In genomic region chr7:44461387-44461786, GRCh38 we compare ENCODE assay signal across 10 cellular contexts. TPM values are rescaled to one million over a fixed set of nuclear protein-coding genes. Genes with fewer than 3 reads are reported as not detected.
DNase-seq lines count a peak whose midpoint lies in the region; ATAC-seq lines count a peak whose summit lies in the region.
"Had no signal": no experiment of that assay in that cellular context is flagged by ENCODE, and none has a peak within 500 bp of the region (broad histone marks: within the 10 kb centered on the region; RNA-seq: fewer than 3 reads in every experiment).

No MANE protein-coding gene starts in this region.

- H3K4me1 Mint-ChIP-seq in immature natural killer cell, result peaks cover 56 to 61% of the 10 kb centered on the region in 2 donors

- H3K27ac Mint-ChIP-seq in immature natural killer cell, result peak overlapping the region in 5 of 6 donors; percentile 77 to 89 (median 78)

- H3K9me3 Mint-ChIP-seq in immature natural killer cell, result no peaks in the 10 kb centered on the region

- H3K36me3 Mint-ChIP-seq in immature natural killer cell, result peaks cover 4 to 21% (median 8%) of the 10 kb centered on the region in 3 donors

- DNase-seq in COLO829 (ENCODE audit: low spot score) (peak; percentile 84), immature natural killer cell (no peak), GDM1 (lab: John Stamatoyannopoulos, UW) (no peak)
- peak; percentile 13 to 41 for DNase-seq in activated CD4-positive, alpha-beta T cell treated with anti-CD3 and anti-CD28 coated beads, Interleukin-2, amount 50 U/mL, for 48 hours
- DNase-seq: erythroblast, T-helper 9 cell had no signal

- peaks cover 4 to 10% (median 4%) of the 10 kb centered on the region in 3 donors for H3K27me3 Mint-ChIP-seq in immature natural killer cell (ENCODE audit: low read depth in 3 of 3)

- ATAC-seq in HG03354 (IDR thresholded peaks at IDR 0.05; ENCODE audit: poor library complexity, severe bottlenecking, unreplicated experiment) (peak; percentile 29), HG02852 (IDR thresholded peaks at IDR 0.05; ENCODE audit: unreplicated experiment) (no peak), HG02885 (IDR thresholded peaks at IDR 0.05; ENCODE audit: poor library complexity, unreplicated experiment) (no peak), GM21515 (IDR thresholded peaks at IDR 0.05; ENCODE audit: unreplicated experiment) (no peak)

- H3K4me3 Mint-ChIP-seq in immature natural killer cell, result peak overlapping the region; percentile 40 to 73 (median 63)

RNA-seq across cellular contexts. Expression of gene NUDCD3, which starts 29.1 kb away (rescaled TPM):
- polyA plus RNA-seq in immature natural killer cell, result 10 to 100 TPM; 43.3 to 60.4 (median 56.3) TPM

Comparison
In these comparisons a context has a peak if more than half of its experiments do, and no peak if none do; other contexts are left out.
1. DNase-seq: peak in COLO829 (single experiment) and activated CD4-positive, alpha-beta T cell treated with anti-CD3 and anti-CD28 coated beads, Interleukin-2, amount 50 U/mL, for 48 hours (2 of 2); none in immature natural killer cell (0 of 3) and GDM1 (single experiment).